In the genomic region with DNA sequence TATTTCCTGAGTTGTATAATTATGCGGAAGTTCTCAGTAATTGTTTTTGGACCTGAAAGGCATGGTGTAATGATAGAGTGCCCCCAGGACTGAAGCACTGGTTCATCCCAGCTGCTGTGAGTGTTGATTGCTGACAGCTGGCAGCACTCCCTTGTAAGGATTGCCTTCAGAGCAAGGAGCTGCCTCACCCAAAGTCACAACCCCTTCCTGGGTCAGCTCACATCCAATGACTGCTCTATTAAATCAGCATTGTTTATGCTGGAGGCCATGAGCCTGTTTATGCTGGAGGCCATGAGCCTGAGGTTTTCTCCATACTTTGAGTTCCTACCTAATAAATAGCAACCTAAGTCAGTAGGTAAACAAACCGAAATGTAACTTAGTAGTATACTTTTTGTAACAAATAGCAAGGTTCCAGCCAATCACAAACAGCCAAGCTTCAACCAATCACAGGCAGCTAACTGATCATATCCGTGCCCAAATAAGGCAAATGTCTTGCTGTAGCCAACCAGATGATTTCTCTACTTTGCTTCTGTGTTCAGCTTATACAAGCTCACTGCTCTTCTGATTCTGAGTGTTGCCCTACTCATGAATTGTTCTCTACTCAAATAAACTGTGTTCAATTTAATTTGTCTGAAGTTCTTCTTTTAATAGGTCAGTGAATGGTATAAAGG, we compare ENCODE assay signal across 15 cellular contexts. TPM values are rescaled to one million over a fixed set of nuclear protein-coding genes. Genes with fewer than 3 reads are reported as not detected.
DNase-seq lines count a peak whose midpoint lies in the region; ATAC-seq and TF ChIP-seq lines count a peak whose summit lies in the region.
"Had no signal": no experiment of that assay in that cellular context is flagged by ENCODE, and none has a peak within 500 bp of the region (broad histone marks: within the 10 kb centered on the region; RNA-seq: fewer than 3 reads in every experiment).

No MANE protein-coding gene starts in this region.

- 37% methylated on average over 3 of the region's 3 CpGs for WGBS in SK-N-SH (ENCODE audit: low lambda C conversion rate)

- H3K9me3 ChIP-seq in SK-N-SH = no peaks in the 10 kb centered on the region
- H3K9me3 ChIP-seq in parathyroid adenoma (ENCODE audit: control insufficient read depth, low read length) = no peaks in the 10 kb centered on the region
- H3K9me3 ChIP-seq: ascending aorta, upper lobe of left lung had no signal

- H3K4me3 ChIP-seq in SK-N-SH (ENCODE audit: low read depth in 2 of 2, low read length in 1 of 2) (no peak overlapping the region), cardiac fibroblast (replicated peaks in 1 of 2; ENCODE audit: low read depth in 2 of 2, low read length in 2 of 2) (no peak overlapping the region), parathyroid adenoma (ENCODE audit: low read depth, low read length) (no peak overlapping the region)
- H3K4me3 ChIP-seq: ascending aorta, upper lobe of left lung had no signal

- H2AFZ ChIP-seq in SK-N-SH (ENCODE audit: low read depth) (no peak overlapping the region), parathyroid adenoma (peak overlapping the region; percentile 70)

- no peaks in the 10 kb centered on the region for H3F3A ChIP-seq in SK-N-SH (replicated peaks; ENCODE audit: insufficient read depth)

- no peak for TF ChIP-seq EP300 in SK-N-SH (IDR thresholded peaks at IDR 0.05; ENCODE audit: borderline replicate concordance in 1 of 2, low read depth in 1 of 2, low read length in 1 of 2)

- TF ChIP-seq CTCF in SK-N-SH (IDR thresholded peaks at IDR 0.05) (no peak), cardiac fibroblast (IDR thresholded peaks at IDR 0.05; ENCODE audit: low read depth, low read length) (no peak), parathyroid adenoma (IDR thresholded peaks at IDR 0.05) (no peak)

- no peak overlapping the region for H3K4me2 ChIP-seq in SK-N-SH
- no peak overlapping the region for H3K4me2 ChIP-seq in parathyroid adenoma (ENCODE audit: low read length)

- CTCF ChIA-PET in SK-N-SH (lab: Yijun Ruan, JAX) = interaction anchor here (0.9 to 2.2 kb wide), 5 partner anchors 11 to 23 kb away, joined by 3 to 7 read pairs (median 3); no protein-coding TSS in a partner anchor

- H3K36me3 ChIP-seq in SK-N-SH (replicated peaks in 1 of 2; ENCODE audit: control insufficient read depth in 1 of 2, insufficient read depth in 2 of 2, low read length in 1 of 2) (peaks cover 0 to 4% of the 10 kb centered on the region in 2 experiments), parathyroid adenoma (ENCODE audit: control insufficient read depth, insufficient read depth, low read length) (no peaks in the 10 kb centered on the region)
- H3K36me3 ChIP-seq: ascending aorta, upper lobe of left lung had no signal

- no peak overlapping the region for H3K9ac ChIP-seq in SK-N-SH
- no peak overlapping the region for H3K9ac ChIP-seq in parathyroid adenoma

- POLR2A ChIA-PET in SK-N-SH (lab: Yijun Ruan, JAX) = no interaction called here

- H3K27me3 ChIP-seq in SK-N-SH (ENCODE audit: insufficient read depth) (no peaks in the 10 kb centered on the region; the same call in 1 of the 2 replicates), parathyroid adenoma (ENCODE audit: control insufficient read depth, insufficient read depth, low read length) (no peaks in the 10 kb centered on the region)
- H3K27me3 ChIP-seq: ascending aorta, upper lobe of left lung had no signal

- ATAC-seq in SK-N-SH treated with all-trans-retinoic acid at 6 μM for 48 hours = peak; percentile 40; the same call in 1 of the 3 replicates
- ATAC-seq: foreskin keratinocyte had no signal

- H3K9me2 ChIP-seq in SK-N-SH = no peaks in the 10 kb centered on the region

- peaks cover 0 to 3% of the 10 kb centered on the region in 2 experiments; a peak in 1 of 4 replicates for H3K4me1 ChIP-seq in SK-N-SH (ENCODE audit: control insufficient read depth in 1 of 2, insufficient read depth in 2 of 2, low read depth in 1 of 2, low read length in 1 of 2)
- peaks cover 32% of the 10 kb centered on the region for H3K4me1 ChIP-seq in parathyroid adenoma
- H3K4me1 ChIP-seq: ascending aorta, foreskin keratinocyte, upper lobe of left lung had no signal

- H4K20me1 ChIP-seq in SK-N-SH (ENCODE audit: insufficient read depth) = no peaks in the 10 kb centered on the region

- DNase-seq in SK-N-SH (no peak), MV-4-11 (lab: John Stamatoyannopoulos, UW) (peak; percentile 57), cardiac fibroblast (ENCODE audit: low read depth in 2 of 2) (peak; percentile 42 to 50), SW480 (ENCODE audit: low spot score) (no peak), NCI-H1417 treated with DMSO at 0.1 percent for 48 hours (lab: John Stamatoyannopoulos, UW) (no peak), SKM-1 (lab: John Stamatoyannopoulos, UW; ENCODE audit: unreplicated experiment) (no peak)
- DNase-seq: activated CD4-positive, alpha-beta T cell treated with anti-CD3 and anti-CD28 coated beads for 4 hours; NCI-H2029; stimulated activated CD8-positive, alpha-beta memory T cell treated with anti-CD3 and anti-CD28 coated beads, Interleukin-4, amount 100 ng/mL, for 48 hours; T-helper 1 cell; upper lobe of left lung had no signal

- TF ChIP-seq RAD21 in SK-N-SH (IDR thresholded peaks at IDR 0.05; ENCODE audit: low read length) = no peak

- H3K27ac ChIP-seq in SK-N-SH (ENCODE audit: low read depth in 2 of 2, low read length in 1 of 2) (no peak overlapping the region), parathyroid adenoma (peak overlapping the region; percentile 62)
- H3K27ac ChIP-seq: ascending aorta, foreskin keratinocyte had no signal

- H3K79me2 ChIP-seq in SK-N-SH (ENCODE audit: insufficient read depth) (peaks cover 10% of the 10 kb centered on the region), parathyroid adenoma (no peaks in the 10 kb centered on the region)

TF ChIP-seq in SK-N-SH treated with all-trans-retinoic acid at 6 μM for 48 hours, 23 proteins besides CTCF, POLR2A, EP300 and RAD21 (continues in another document):
- TF ChIP-seq BACH2 (CRISPR knock-in tag; IDR thresholded peaks at IDR 0.05; ENCODE audit: borderline replicate concordance) (no peak), ISL1 (CRISPR knock-in tag; IDR thresholded peaks at IDR 0.05) (no peak), TCF4 (CRISPR knock-in tag; IDR thresholded peaks at IDR 0.05; ENCODE audit: borderline replicate concordance) (no peak), ESRRG (CRISPR knock-in tag; IDR thresholded peaks at IDR 0.05) (no peak), ZNF70 (CRISPR knock-in tag; IDR thresholded peaks at IDR 0.05) (no peak)
- TF ChIP-seq, protein P1, sequence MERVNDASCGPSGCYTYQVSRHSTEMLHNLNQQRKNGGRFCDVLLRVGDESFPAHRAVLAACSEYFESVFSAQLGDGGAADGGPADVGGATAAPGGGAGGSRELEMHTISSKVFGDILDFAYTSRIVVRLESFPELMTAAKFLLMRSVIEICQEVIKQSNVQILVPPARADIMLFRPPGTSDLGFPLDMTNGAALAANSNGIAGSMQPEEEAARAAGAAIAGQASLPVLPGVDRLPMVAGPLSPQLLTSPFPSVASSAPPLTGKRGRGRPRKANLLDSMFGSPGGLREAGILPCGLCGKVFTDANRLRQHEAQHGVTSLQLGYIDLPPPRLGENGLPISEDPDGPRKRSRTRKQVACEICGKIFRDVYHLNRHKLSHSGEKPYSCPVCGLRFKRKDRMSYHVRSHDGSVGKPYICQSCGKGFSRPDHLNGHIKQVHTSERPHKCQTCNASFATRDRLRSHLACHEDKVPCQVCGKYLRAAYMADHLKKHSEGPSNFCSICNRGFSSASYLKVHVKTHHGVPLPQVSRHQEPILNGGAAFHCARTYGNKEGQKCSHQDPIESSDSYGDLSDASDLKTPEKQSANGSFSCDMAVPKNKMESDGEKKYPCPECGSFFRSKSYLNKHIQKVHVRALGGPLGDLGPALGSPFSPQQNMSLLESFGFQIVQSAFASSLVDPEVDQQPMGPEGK (CRISPR knock-in tag; IDR thresholded peaks at IDR 0.05; ENCODE audit: borderline replicate concordance) = no peak

TF ChIP-seq in SK-N-SH, 30 proteins besides CTCF, POLR2A, EP300 and RAD21 (continues in another document):
- TF ChIP-seq GABPA (IDR thresholded peaks at IDR 0.05; ENCODE audit: low read depth) (no peak), YY1 (IDR thresholded peaks at IDR 0.05; ENCODE audit: low read depth) (no peak), NRF1 (IDR thresholded peaks at IDR 0.05; ENCODE audit: low read depth, low read length) (no peak), TCF12 (IDR thresholded peaks at IDR 0.05) (no peak), ELF1 (IDR thresholded peaks at IDR 0.05) (no peak), FOSL2 (IDR thresholded peaks at IDR 0.05; ENCODE audit: borderline replicate concordance, low read depth) (no peak)
- TF ChIP-seq, protein P2, sequence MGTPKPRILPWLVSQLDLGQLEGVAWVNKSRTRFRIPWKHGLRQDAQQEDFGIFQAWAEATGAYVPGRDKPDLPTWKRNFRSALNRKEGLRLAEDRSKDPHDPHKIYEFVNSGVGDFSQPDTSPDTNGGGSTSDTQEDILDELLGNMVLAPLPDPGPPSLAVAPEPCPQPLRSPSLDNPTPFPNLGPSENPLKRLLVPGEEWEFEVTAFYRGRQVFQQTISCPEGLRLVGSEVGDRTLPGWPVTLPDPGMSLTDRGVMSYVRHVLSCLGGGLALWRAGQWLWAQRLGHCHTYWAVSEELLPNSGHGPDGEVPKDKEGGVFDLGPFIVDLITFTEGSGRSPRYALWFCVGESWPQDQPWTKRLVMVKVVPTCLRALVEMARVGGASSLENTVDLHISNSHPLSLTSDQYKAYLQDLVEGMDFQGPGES (IDR thresholded peaks at IDR 0.05; ENCODE audit: low read depth, low read length) = no peak
- TF ChIP-seq, protein P3, sequence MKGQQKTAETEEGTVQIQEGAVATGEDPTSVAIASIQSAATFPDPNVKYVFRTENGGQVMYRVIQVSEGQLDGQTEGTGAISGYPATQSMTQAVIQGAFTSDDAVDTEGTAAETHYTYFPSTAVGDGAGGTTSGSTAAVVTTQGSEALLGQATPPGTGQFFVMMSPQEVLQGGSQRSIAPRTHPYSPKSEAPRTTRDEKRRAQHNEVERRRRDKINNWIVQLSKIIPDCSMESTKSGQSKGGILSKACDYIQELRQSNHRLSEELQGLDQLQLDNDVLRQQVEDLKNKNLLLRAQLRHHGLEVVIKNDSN (IDR thresholded peaks at IDR 0.05; ENCODE audit: borderline replicate concordance, low read depth) = no peak

RNA-seq across cellular contexts. Expression of a gene that starts 11.7 kb away (rescaled TPM):
- 12.6 and 15.8 TPM in 2 replicates for polyA plus RNA-seq in SK-N-SH (2012; rRNA removed)
- 4.5 and 7.2 TPM in 2 replicates for polyA plus RNA-seq in SK-N-SH (2012; cell fraction: cytosol; rRNA removed)
- 97.2 and 166 TPM in 2 replicates for polyA plus RNA-seq in SK-N-SH (2012; cell fraction: nucleus; rRNA removed)

RNA-seq across cellular contexts. Expression of a gene that starts 34.8 kb away (rescaled TPM):
- 0.03 TPM in 1 of 2 replicates, not detected in the other for polyA plus RNA-seq in SK-N-SH (2012; rRNA removed)
- 0.04 and 0.05 TPM in 2 replicates for polyA plus RNA-seq in SK-N-SH (2012; cell fraction: cytosol; rRNA removed)
- 0.04 TPM in 1 of 2 replicates, not detected in the other for polyA plus RNA-seq in SK-N-SH (2012; cell fraction: nucleus; rRNA removed)
- polyA plus RNA-seq: foreskin keratinocyte had no signal

RNA-seq across cellular contexts. Expression of a gene that starts 42.4 kb away (rescaled TPM):
- not detected in 2 replicates for polyA plus RNA-seq in SK-N-SH (2012; rRNA removed)
- not detected in 2 replicates for polyA plus RNA-seq in SK-N-SH (2012; cell fraction: cytosol; rRNA removed)
- polyA plus RNA-seq in SK-N-SH (2012; cell fraction: nucleus; rRNA removed) = 0.04 and 0.06 TPM in 2 replicates
- polyA plus RNA-seq: foreskin keratinocyte had no signal

RNA-seq across cellular contexts. Expression of a gene that starts 51.2 kb away (rescaled TPM):
- polyA plus RNA-seq in SK-N-SH (2012; rRNA removed) = not detected in 2 replicates
- not detected in 2 replicates for polyA plus RNA-seq in SK-N-SH (2012; cell fraction: cytosol; rRNA removed)
- polyA plus RNA-seq in SK-N-SH (2012; cell fraction: nucleus; rRNA removed) = 0.04 TPM in 1 of 2 replicates, not detected in the other
- polyA plus RNA-seq: foreskin keratinocyte had no signal

Comparison
In these comparisons a context has a peak if more than half of its experiments do, and no peak if none do; other contexts are left out.
1. DNase-seq: peak in MV-4-11 (single experiment) and cardiac fibroblast (2 of 2); none in SK-N-SH (single experiment), SW480 (single experiment), NCI-H1417 treated with DMSO at 0.1 percent for 48 hours (single experiment) and SKM-1 (single experiment).